In genomic region chr2:65420712-65421431, GRCh38 we compare ENCODE assay signal across 8 cellular contexts. TPM values are rescaled to one million over a fixed set of nuclear protein-coding genes. Genes with fewer than 3 reads are reported as not detected.
DNase-seq lines count a peak whose midpoint lies in the region; ATAC-seq and TF ChIP-seq lines count a peak whose summit lies in the region.

No MANE protein-coding gene starts in this region.

- H3K4me3 ChIP-seq in GM23248: no peak overlapping the region

- H3K4me1 Mint-ChIP-seq in chondrocyte (ENCODE audit: low read depth): peaks cover 27% of the 10 kb centered on the region
- H3K4me1 Mint-ChIP-seq in natural killer cell treated with Interleukin-12 subunit alpha and Interleukin-12 subunit beta and Interleukin-15 and Interleukin-18, amount 100 ng/mL, for 72 hours (ENCODE audit: low read depth in 2 of 2): peaks cover 27 to 42% of the 10 kb centered on the region in 2 donors

- H3K27ac Mint-ChIP-seq in chondrocyte (ENCODE audit: unreplicated experiment): peak overlapping the region; percentile 43
- H3K27ac Mint-ChIP-seq in natural killer cell treated with Interleukin-12 subunit alpha and Interleukin-12 subunit beta and Interleukin-15 and Interleukin-18, amount 100 ng/mL, for 72 hours: peak overlapping the region; percentile 10 to 60

- in situ Hi-C loops in GM23248 (cut with MboI): no loop called here

- no peak for TF ChIP-seq CTCF in chondrocyte (IDR thresholded peaks at IDR 0.05)

- peaks cover 15% of the 10 kb centered on the region for H3K4me1 ChIP-seq in GM23248 (ENCODE audit: insufficient read depth)

- H3K4me3 Mint-ChIP-seq in chondrocyte (ENCODE audit: unreplicated experiment): peak overlapping the region; percentile 29
- peak overlapping the region; percentile 51 for H3K4me3 Mint-ChIP-seq in natural killer cell treated with Interleukin-12 subunit alpha and Interleukin-12 subunit beta and Interleukin-15 and Interleukin-18, amount 100 ng/mL, for 72 hours

- no peaks in the 10 kb centered on the region for H3K27me3 Mint-ChIP-seq in chondrocyte (ENCODE audit: low read depth)
- H3K27me3 Mint-ChIP-seq in natural killer cell treated with Interleukin-12 subunit alpha and Interleukin-12 subunit beta and Interleukin-15 and Interleukin-18, amount 100 ng/mL, for 72 hours: no peaks in the 10 kb centered on the region

- peak overlapping the region; percentile 3 for H3K4me2 ChIP-seq in GM23248 (ENCODE audit: unreplicated experiment)

- peaks cover 33% of the 10 kb centered on the region for H4K20me1 ChIP-seq in GM23248 (ENCODE audit: insufficient read depth)

- no peaks in the 10 kb centered on the region for H3K9me3 ChIP-seq in GM23248 (ENCODE audit: low read depth)

- no peaks in the 10 kb centered on the region for H3K36me3 Mint-ChIP-seq in chondrocyte (ENCODE audit: low read depth)
- H3K36me3 Mint-ChIP-seq in natural killer cell treated with Interleukin-12 subunit alpha and Interleukin-12 subunit beta and Interleukin-15 and Interleukin-18, amount 100 ng/mL, for 72 hours: peaks cover 6% of the 10 kb centered on the region

- no peaks in the 10 kb centered on the region for H3K9me3 Mint-ChIP-seq in chondrocyte (ENCODE audit: low read depth)
- H3K9me3 Mint-ChIP-seq in natural killer cell treated with Interleukin-12 subunit alpha and Interleukin-12 subunit beta and Interleukin-15 and Interleukin-18, amount 100 ng/mL, for 72 hours: peaks cover 4% of the 10 kb centered on the region

- peaks cover 100% of the 10 kb centered on the region for H3K79me2 ChIP-seq in GM23248 (ENCODE audit: insufficient read depth)

- peak in 1 of 2 donors; percentile 43 for ATAC-seq in natural killer cell treated with Interleukin-12 subunit alpha and Interleukin-12 subunit beta and Interleukin-15 and Interleukin-18, amount 100 ng/mL, for 72 hours
- no peak for ATAC-seq in GM19035 (IDR thresholded peaks at IDR 0.05; ENCODE audit: unreplicated experiment)

- DNase-seq in GF-D8 (lab: John Stamatoyannopoulos, UW): peak; percentile 68
- DNase-seq in GM23248: peak; percentile 40
- DNase-seq in MV-4-11 (lab: John Stamatoyannopoulos, UW): peak; percentile 83
- DNase-seq in chondrocyte (ENCODE audit: low spot score): no peak
- no peak for DNase-seq in natural killer cell treated with Interleukin-12 subunit alpha and Interleukin-12 subunit beta and Interleukin-15 and Interleukin-18, amount 100 ng/mL, for 72 hours (ENCODE audit: low spot score)
- DNase-seq in iPS-NIHi7 (ENCODE audit: extremely low spot score): no peak
- no peak for DNase-seq in Ammon's horn (ENCODE audit: low spot score)

- no peaks in the 10 kb centered on the region for H3K27me3 ChIP-seq in GM23248 (replicated peaks; ENCODE audit: insufficient read depth)

- no peaks in the 10 kb centered on the region for H3K36me3 ChIP-seq in GM23248 (ENCODE audit: low read depth)

- no peak overlapping the region for H2AFZ ChIP-seq in GM23248

- 91 to 93% methylated on average over 6 of the region's 6 CpGs for WGBS in GM23248 (ENCODE audit: low coverage in 1 of 2, low lambda C conversion rate in 2 of 2, missing lambda C conversion rate in 2 of 2), 2 experiments

- no peak overlapping the region for H3K9ac ChIP-seq in GM23248

- peaks cover 4% of the 10 kb centered on the region; the same call in 1 of the 2 replicates for H3F3A ChIP-seq in GM23248 (ENCODE audit: insufficient read depth)

- H3K9me2 ChIP-seq in GM23248 (ENCODE audit: insufficient read depth): no peaks in the 10 kb centered on the region

- H3K27ac ChIP-seq in GM23248: peak overlapping the region; percentile 32; the same call in 1 of the 2 replicates

RNA-seq across cellular contexts. Expression of gene SPRED2, which starts 11.5 kb away (rescaled TPM):
- 8.5 and 19.7 TPM in 2 replicates for total RNA-seq in GM23248 (2014; rRNA removed; shearing (Covaris generic))
- polyA plus RNA-seq in GM23248 (2016; fragmentation: Nextera tagmentation; extraction: Ambion mirVana): 19.5 and 20.3 TPM in 2 replicates
- total RNA-seq in chondrocyte: 21.5 to 26.1 TPM (median 23.1 TPM) in 3 replicates
- total RNA-seq in natural killer cell treated with Interleukin-12 subunit alpha and Interleukin-12 subunit beta and Interleukin-15 and Interleukin-18, amount 100 ng/mL, for 72 hours: 10 to 100 TPM in 1 of 2 donors, 1 to 10 TPM in 1; 9.8 to 26.0 TPM

Comparison
In these comparisons a context has a peak if more than half of its experiments do, and no peak if none do; other contexts are left out.
1. DNase-seq: peak in GF-D8 (single experiment), GM23248 (single experiment) and MV-4-11 (single experiment); none in chondrocyte (single experiment), natural killer cell treated with Interleukin-12 subunit alpha and Interleukin-12 subunit beta and Interleukin-15 and Interleukin-18, amount 100 ng/mL, for 72 hours (single experiment), iPS-NIHi7 (single experiment) and Ammon's horn (single experiment).